Comparison of ENCODE assay signal across 14 cellular contexts in genomic region chr5:111697215-111697614, GRCh38. TPM values are rescaled to one million over a fixed set of nuclear protein-coding genes. Genes with fewer than 3 reads are reported as not detected.
DNase-seq lines count a peak whose midpoint lies in the region; ATAC-seq, FAIRE-seq and TF ChIP-seq lines count a peak whose summit lies in the region.
"Had no signal": no experiment of that assay in that cellular context is flagged by ENCODE, and none has a peak within 500 bp of the region (broad histone marks: within the 10 kb centered on the region; RNA-seq: fewer than 3 reads in every experiment).

No MANE protein-coding gene starts in this region.

- dilution Hi-C loops in endothelial cell of umbilical vein (cut with MboI; ENCODE audit: extremely low pct_ligation_motif_present, low sequenced_read_pairs): no loop called here

- no peak overlapping the region for H3K4me3 ChIP-seq in SK-N-SH (ENCODE audit: low read depth in 2 of 2, low read length in 1 of 2)
- no peak overlapping the region for H3K4me3 ChIP-seq in endothelial cell of umbilical vein (replicated peaks in 1 of 3; ENCODE audit: insufficient read depth in 1 of 3, low read depth in 1 of 3, low read length in 3 of 3)
- H3K4me3 ChIP-seq in small intestine (ENCODE audit: low read depth in 1 of 2, low read length in 2 of 2): no peak overlapping the region
- H3K4me3 ChIP-seq: vagina had no signal

- DNase-seq in SK-N-SH (no peak), NCI-H2171 treated with DMSO at 0.1 percent for 48 hours (lab: John Stamatoyannopoulos, UW) (peak; percentile 74), endothelial cell of umbilical vein (ENCODE audit: low read depth, low spot score) (peak; percentile 73), putamen (ENCODE audit: low spot score) (peak; percentile 69), small intestine (no peak), endothelial cell (ENCODE audit: low spot score) (no peak)
- DNase-seq: ACHN; activated effector memory CD4-positive, alpha-beta T cell treated with Interleukin-2 at 50 U/mL for 16 hours; central memory CD4-positive, alpha-beta T cell; kidney had no signal

- 82% methylated on average over 6 of the region's 6 CpGs for WGBS in SK-N-SH (ENCODE audit: low lambda C conversion rate)
- 51 to 67% (median 53%) methylated on average over 6 of the region's 6 CpGs for whole genome bisulfite sequencing in small intestine, 3 donors

- FAIRE-seq in endothelial cell of umbilical vein (lab: Jason Lieb, UNC) (peak; percentile 70), small intestine (lab: Jason Lieb, UNC) (no peak)
- FAIRE-seq: kidney had no signal

- TF ChIP-seq CTCF in SK-N-SH (IDR thresholded peaks at IDR 0.05) (no peak), endothelial cell of umbilical vein (IDR thresholded peaks at IDR 0.05; ENCODE audit: extremely low read depth in 1 of 2, insufficient read depth in 1 of 2, low read depth in 1 of 2, low read length in 2 of 2) (no peak), endothelial cell (IDR thresholded peaks at IDR 0.05; ENCODE audit: unreplicated experiment) (no peak)

- no peaks in the 10 kb centered on the region for H3K9me1 ChIP-seq in endothelial cell of umbilical vein (replicated peaks; ENCODE audit: control insufficient read depth, extremely low read depth, insufficient read depth, low read length)

- no peak for TF ChIP-seq POLR2A in endothelial cell of umbilical vein (IDR thresholded peaks at IDR 0.05; ENCODE audit: low read depth, low read length)

- H3K27ac ChIP-seq in SK-N-SH (ENCODE audit: low read depth in 2 of 2, low read length in 1 of 2): no peak overlapping the region; a peak in 1 of 4 replicates
- H3K27ac ChIP-seq in endothelial cell of umbilical vein (ENCODE audit: insufficient read depth, low read depth, low read length): no peak overlapping the region
- no peak overlapping the region for H3K27ac ChIP-seq in small intestine (ENCODE audit: low read depth in 1 of 2, low read length in 1 of 2)
- H3K27ac ChIP-seq: neutrophil, vagina had no signal

- peaks cover 0 to 2% of the 10 kb centered on the region in 2 experiments; a peak in 2 of 4 replicates for H3K4me1 ChIP-seq in SK-N-SH (ENCODE audit: control insufficient read depth in 1 of 2, insufficient read depth in 2 of 2, low read depth in 1 of 2, low read length in 1 of 2)
- peaks cover 12% of the 10 kb centered on the region for H3K4me1 ChIP-seq in endothelial cell of umbilical vein (ENCODE audit: control insufficient read depth, extremely low read depth, insufficient read depth, low read length)
- no peaks in the 10 kb centered on the region for H3K4me1 ChIP-seq in small intestine (ENCODE audit: control insufficient read depth in 2 of 2, insufficient read depth in 1 of 2, low read depth in 1 of 2, low read length in 1 of 2)

- no peak overlapping the region for H3K9ac ChIP-seq in SK-N-SH
- no peak overlapping the region for H3K9ac ChIP-seq in endothelial cell of umbilical vein (replicated peaks; ENCODE audit: extremely low read depth, insufficient read depth, low read length)

- ATAC-seq in SK-N-SH treated with all-trans-retinoic acid at 6 μM for 48 hours: peak; percentile 24
- no peak for ATAC-seq in GM19351 (IDR thresholded peaks at IDR 0.05; ENCODE audit: unreplicated experiment)

- H3K36me3 ChIP-seq in SK-N-SH (replicated peaks in 1 of 2; ENCODE audit: control insufficient read depth in 1 of 2, insufficient read depth in 2 of 2, low read length in 1 of 2) (no peaks in the 10 kb centered on the region), endothelial cell of umbilical vein (ENCODE audit: control insufficient read depth in 2 of 2, extremely low read depth in 1 of 2, insufficient read depth in 2 of 2, low read length in 2 of 2) (no peaks in the 10 kb centered on the region), small intestine (ENCODE audit: control insufficient read depth in 2 of 2, insufficient read depth in 2 of 2, low read length in 2 of 2) (no peaks in the 10 kb centered on the region)
- H3K36me3 ChIP-seq: neutrophil, vagina had no signal

- H3K4me1 Mint-ChIP-seq in endothelial cell (ENCODE audit: unreplicated experiment): peaks cover 15% of the 10 kb centered on the region

- H3K36me3 Mint-ChIP-seq in endothelial cell (ENCODE audit: low read depth, unreplicated experiment): no peaks in the 10 kb centered on the region

- CTCF ChIA-PET in SK-N-SH (lab: Yijun Ruan, JAX) (no interaction called here), endothelial cell of umbilical vein (lab: Charles Lee) (interaction anchor here (1.2 to 4.8 kb wide), 5 partner anchors 16 to 541 kb away, joined by 3 to 87 read pairs (median 14); no protein-coding TSS in a partner anchor)

- POLR2A ChIA-PET in SK-N-SH (lab: Yijun Ruan, JAX): no interaction called here
- POLR2A ChIA-PET in endothelial cell of umbilical vein (lab: Charles Lee): interaction anchor here (1.1 to 1.3 kb wide), 2 partner anchors 9 to 17 kb away, joined by 3 read pairs; no protein-coding TSS in a partner anchor

- no peaks in the 10 kb centered on the region for H3F3A ChIP-seq in SK-N-SH (replicated peaks; ENCODE audit: insufficient read depth)

- H3K9me3 Mint-ChIP-seq in endothelial cell (ENCODE audit: unreplicated experiment): no peaks in the 10 kb centered on the region

- H3K79me2 ChIP-seq in SK-N-SH (ENCODE audit: insufficient read depth) (no peaks in the 10 kb centered on the region), endothelial cell of umbilical vein (ENCODE audit: control insufficient read depth, insufficient read depth, low read length) (no peaks in the 10 kb centered on the region)

- H3K27me3 Mint-ChIP-seq in endothelial cell (ENCODE audit: unreplicated experiment): no peaks in the 10 kb centered on the region

- H3K9me3 ChIP-seq in SK-N-SH (no peaks in the 10 kb centered on the region), endothelial cell of umbilical vein (replicated peaks; ENCODE audit: control insufficient read depth, insufficient read depth, low read length) (no peaks in the 10 kb centered on the region), small intestine (ENCODE audit: control insufficient read depth, low read depth) (no peaks in the 10 kb centered on the region)
- H3K9me3 ChIP-seq: neutrophil, vagina had no signal

- H3K4me2 ChIP-seq in SK-N-SH (no peak overlapping the region), endothelial cell of umbilical vein (ENCODE audit: insufficient read depth, low read length) (no peak overlapping the region)

- H3K9me2 ChIP-seq in SK-N-SH: no peaks in the 10 kb centered on the region

- no peak overlapping the region for H3K27ac Mint-ChIP-seq in endothelial cell (ENCODE audit: unreplicated experiment)

- no TSS peak for BruUV-seq in endothelial cell of umbilical vein (replicated peaks; lab: Mats Ljungman, UMichigan)

- TF ChIP-seq RAD21 in SK-N-SH (IDR thresholded peaks at IDR 0.05; ENCODE audit: low read length): no peak

- no peak overlapping the region for H3K4me3 Mint-ChIP-seq in endothelial cell (ENCODE audit: unreplicated experiment)

- H2AFZ ChIP-seq in SK-N-SH (ENCODE audit: low read depth) (no peak overlapping the region), endothelial cell of umbilical vein (ENCODE audit: low read depth, low read length) (no peak overlapping the region)

- TF ChIP-seq EP300 in SK-N-SH (IDR thresholded peaks at IDR 0.05; ENCODE audit: borderline replicate concordance in 1 of 2, low read depth in 1 of 2, low read length in 1 of 2): no peak

- no peaks in the 10 kb centered on the region for H3K27me3 ChIP-seq in SK-N-SH (ENCODE audit: insufficient read depth)
- no peaks in the 10 kb centered on the region for H3K27me3 ChIP-seq in endothelial cell of umbilical vein (ENCODE audit: control insufficient read depth in 2 of 2, insufficient read depth in 2 of 2, low read length in 2 of 2)
- H3K27me3 ChIP-seq in small intestine (ENCODE audit: control insufficient read depth in 2 of 2, insufficient read depth in 2 of 2, low read length in 2 of 2): no peaks in the 10 kb centered on the region
- H3K27me3 ChIP-seq: neutrophil, vagina had no signal

- H4K20me1 ChIP-seq in SK-N-SH (ENCODE audit: insufficient read depth): no peaks in the 10 kb centered on the region
- no peaks in the 10 kb centered on the region for H4K20me1 ChIP-seq in endothelial cell of umbilical vein (replicated peaks; ENCODE audit: control insufficient read depth, extremely low read depth, insufficient read depth, low read length)

- intact Hi-C loops in endothelial cell of umbilical vein (cut with micrococcal nuclease): no loop called here

TF ChIP-seq in SK-N-SH, 30 proteins besides CTCF, POLR2A, EP300 and RAD21 (continues in another document):
- no peak for TF ChIP-seq FOXM1 (IDR thresholded peaks at IDR 0.05; ENCODE audit: low read depth)
- no peak for TF ChIP-seq FOXJ3 (CRISPR knock-in tag; IDR thresholded peaks at IDR 0.05)
- no peak for TF ChIP-seq MAX (IDR thresholded peaks at IDR 0.05; ENCODE audit: low read depth)
- TF ChIP-seq MEF2A (IDR thresholded peaks at IDR 0.05; ENCODE audit: borderline replicate concordance, low read depth): no peak
- TF ChIP-seq MXI1 (IDR thresholded peaks at IDR 0.05; ENCODE audit: low read depth, low read length): no peak

TF ChIP-seq in endothelial cell of umbilical vein, 7 proteins besides CTCF, POLR2A, EP300 and RAD21 (continues in another document):
- TF ChIP-seq MYC (IDR thresholded peaks at IDR 0.05; ENCODE audit: low read depth, low read length): no peak
- TF ChIP-seq FOS (IDR thresholded peaks at IDR 0.05; ENCODE audit: borderline replicate concordance, insufficient read depth, low read length): no peak
- no peak for TF ChIP-seq EZH2 (IDR thresholded peaks at IDR 0.05; ENCODE audit: borderline replicate concordance, low read depth, low read length, severe bottlenecking)
- TF ChIP-seq GATA2 (IDR thresholded peaks at IDR 0.05; ENCODE audit: insufficient read depth, insufficient read length, low read depth, low read length): no peak
- TF ChIP-seq JUN (IDR thresholded peaks at IDR 0.05; ENCODE audit: borderline replicate concordance, insufficient read depth, insufficient read length, low read depth): no peak
- no peak for TF ChIP-seq MAX (IDR thresholded peaks at IDR 0.05; ENCODE audit: insufficient read depth, insufficient read length)

RNA-seq across cellular contexts. Expression of gene NREP, which starts 59.8 kb away (rescaled TPM):
- polyA plus RNA-seq in SK-N-SH (2012; rRNA removed) (94.4 and 143 TPM in 2 replicates), endothelial cell of umbilical vein (89.6 and 112 TPM in 2 replicates), small intestine (10 to 100 TPM in 1 of 3 donors, 1 to 10 TPM in 2; 1.8 to 16.0 (median 4.1) TPM)
- polyA plus RNA-seq in SK-N-SH (2012; cell fraction: cytosol; rRNA removed): 140 and 180 TPM in 2 replicates
- polyA plus RNA-seq in SK-N-SH (2012; cell fraction: nucleus; rRNA removed): 72.8 and 166 TPM in 2 replicates
- total RNA-seq in endothelial cell of umbilical vein (96.7 and 107 TPM in 2 replicates), endothelial cell (ENCODE audit: unreplicated experiment) (218 TPM)
- 86.4 and 91.4 TPM in 2 replicates for polyA plus RNA-seq in endothelial cell of umbilical vein (2011; cell fraction: cytosol; rRNA removed)
- polyA plus RNA-seq in endothelial cell of umbilical vein (2011; cell fraction: nucleus; rRNA removed): 169 and 229 TPM in 2 replicates
- polyA plus RNA-seq in endothelial cell of umbilical vein (2012): 92.6 and 93.3 TPM in 2 replicates
- 90.9 and 105 TPM in 2 replicates for polyA minus RNA-seq in endothelial cell of umbilical vein
- 1.7 TPM for polyA minus RNA-seq in endothelial cell of umbilical vein (2011; cell fraction: cytosol; rRNA and poly(A)+ RNA removed)
- polyA minus RNA-seq in endothelial cell of umbilical vein (2011; cell fraction: nucleus; rRNA and poly(A)+ RNA removed): 274 and 382 TPM in 2 replicates

Comparison
In these comparisons a context has a peak if more than half of its experiments do, and no peak if none do; other contexts are left out.
1. DNase-seq: peak in NCI-H2171 treated with DMSO at 0.1 percent for 48 hours (single experiment), endothelial cell of umbilical vein (single experiment) and putamen (single experiment); none in SK-N-SH (single experiment), small intestine (single experiment) and endothelial cell (single experiment).
2. RNA of gene NREP, which starts 59.8 kb away (polyA plus RNA-seq): 86.4 to 229 TPM in endothelial cell of umbilical vein and 72.8 to 180 TPM in SK-N-SH; 1.8 to 16.0 TPM in small intestine; every median in the first group is over 4 times any median in the second.